ENCODE assay signal across 1 cellular context in the genomic region with DNA sequence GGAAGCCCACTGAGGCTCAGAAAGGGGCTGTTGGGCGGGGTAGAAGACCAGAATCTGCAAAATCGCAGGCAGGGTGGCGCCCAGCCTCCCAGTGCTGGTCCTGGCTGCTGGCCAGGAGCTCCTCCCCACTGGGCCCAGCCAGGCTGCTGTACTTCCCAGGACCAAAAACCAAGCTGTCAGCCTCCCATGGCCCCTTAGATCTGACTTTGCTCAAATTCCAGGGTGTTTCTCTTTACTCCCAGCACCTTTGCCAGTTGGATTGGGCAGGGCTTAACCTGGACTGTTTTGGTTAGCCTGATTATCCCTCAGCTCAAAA.
TF ChIP-seq lines count a peak whose summit lies in the region.

No MANE protein-coding gene starts in this region.

TF ChIP-seq in HEK293, 187 proteins besides CTCF, POLR2A, EP300 and RAD21 (continued from another document):
- TF ChIP-seq, protein P1, sequence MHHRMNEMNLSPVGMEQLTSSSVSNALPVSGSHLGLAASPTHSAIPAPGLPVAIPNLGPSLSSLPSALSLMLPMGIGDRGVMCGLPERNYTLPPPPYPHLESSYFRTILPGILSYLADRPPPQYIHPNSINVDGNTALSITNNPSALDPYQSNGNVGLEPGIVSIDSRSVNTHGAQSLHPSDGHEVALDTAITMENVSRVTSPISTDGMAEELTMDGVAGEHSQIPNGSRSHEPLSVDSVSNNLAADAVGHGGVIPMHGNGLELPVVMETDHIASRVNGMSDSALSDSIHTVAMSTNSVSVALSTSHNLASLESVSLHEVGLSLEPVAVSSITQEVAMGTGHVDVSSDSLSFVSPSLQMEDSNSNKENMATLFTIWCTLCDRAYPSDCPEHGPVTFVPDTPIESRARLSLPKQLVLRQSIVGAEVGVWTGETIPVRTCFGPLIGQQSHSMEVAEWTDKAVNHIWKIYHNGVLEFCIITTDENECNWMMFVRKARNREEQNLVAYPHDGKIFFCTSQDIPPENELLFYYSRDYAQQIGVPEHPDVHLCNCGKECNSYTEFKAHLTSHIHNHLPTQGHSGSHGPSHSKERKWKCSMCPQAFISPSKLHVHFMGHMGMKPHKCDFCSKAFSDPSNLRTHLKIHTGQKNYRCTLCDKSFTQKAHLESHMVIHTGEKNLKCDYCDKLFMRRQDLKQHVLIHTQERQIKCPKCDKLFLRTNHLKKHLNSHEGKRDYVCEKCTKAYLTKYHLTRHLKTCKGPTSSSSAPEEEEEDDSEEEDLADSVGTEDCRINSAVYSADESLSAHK (tag by site-specific recombination; IDR thresholded peaks at IDR 0.05): no peak
- TF ChIP-seq ZNF394 (tag by site-specific recombination; IDR thresholded peaks at IDR 0.05; ENCODE audit: borderline replicate concordance): no peak
- no peak for TF ChIP-seq ZNF76 (tag by site-specific recombination; IDR thresholded peaks at IDR 0.05; ENCODE audit: borderline replicate concordance, low read depth)
- TF ChIP-seq, protein P2, sequence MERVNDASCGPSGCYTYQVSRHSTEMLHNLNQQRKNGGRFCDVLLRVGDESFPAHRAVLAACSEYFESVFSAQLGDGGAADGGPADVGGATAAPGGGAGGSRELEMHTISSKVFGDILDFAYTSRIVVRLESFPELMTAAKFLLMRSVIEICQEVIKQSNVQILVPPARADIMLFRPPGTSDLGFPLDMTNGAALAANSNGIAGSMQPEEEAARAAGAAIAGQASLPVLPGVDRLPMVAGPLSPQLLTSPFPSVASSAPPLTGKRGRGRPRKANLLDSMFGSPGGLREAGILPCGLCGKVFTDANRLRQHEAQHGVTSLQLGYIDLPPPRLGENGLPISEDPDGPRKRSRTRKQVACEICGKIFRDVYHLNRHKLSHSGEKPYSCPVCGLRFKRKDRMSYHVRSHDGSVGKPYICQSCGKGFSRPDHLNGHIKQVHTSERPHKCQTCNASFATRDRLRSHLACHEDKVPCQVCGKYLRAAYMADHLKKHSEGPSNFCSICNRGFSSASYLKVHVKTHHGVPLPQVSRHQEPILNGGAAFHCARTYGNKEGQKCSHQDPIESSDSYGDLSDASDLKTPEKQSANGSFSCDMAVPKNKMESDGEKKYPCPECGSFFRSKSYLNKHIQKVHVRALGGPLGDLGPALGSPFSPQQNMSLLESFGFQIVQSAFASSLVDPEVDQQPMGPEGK (tag by site-specific recombination; IDR thresholded peaks at IDR 0.05): 0 out of 2 replicates have a peak, but pooled peaks have one; percentile 13
- no peak for TF ChIP-seq ZNF792 (tag by site-specific recombination; IDR thresholded peaks at IDR 0.05)
- TF ChIP-seq, protein P3, sequence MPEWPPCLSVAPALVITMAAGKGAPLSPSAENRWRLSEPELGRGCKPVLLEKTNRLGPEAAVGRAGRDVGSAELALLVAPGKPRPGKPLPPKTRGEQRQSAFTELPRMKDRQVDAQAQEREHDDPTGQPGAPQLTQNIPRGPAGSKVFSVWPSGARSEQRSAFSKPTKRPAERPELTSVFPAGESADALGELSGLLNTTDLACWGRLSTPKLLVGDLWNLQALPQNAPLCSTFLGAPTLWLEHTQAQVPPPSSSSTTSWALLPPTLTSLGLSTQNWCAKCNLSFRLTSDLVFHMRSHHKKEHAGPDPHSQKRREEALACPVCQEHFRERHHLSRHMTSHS (tag by site-specific recombination; IDR thresholded peaks at IDR 0.05): no peak
- 0 out of 2 replicates have a peak, but pooled peaks have one; percentile 69 for TF ChIP-seq ZNF561 (tag by site-specific recombination; IDR thresholded peaks at IDR 0.05; ENCODE audit: borderline replicate concordance)
- TF ChIP-seq ZNF658 (tag by site-specific recombination; IDR thresholded peaks at IDR 0.05): no peak
- no peak for TF ChIP-seq ZNF324 (tag by site-specific recombination; IDR thresholded peaks at IDR 0.05)
- TF ChIP-seq, protein P4, sequence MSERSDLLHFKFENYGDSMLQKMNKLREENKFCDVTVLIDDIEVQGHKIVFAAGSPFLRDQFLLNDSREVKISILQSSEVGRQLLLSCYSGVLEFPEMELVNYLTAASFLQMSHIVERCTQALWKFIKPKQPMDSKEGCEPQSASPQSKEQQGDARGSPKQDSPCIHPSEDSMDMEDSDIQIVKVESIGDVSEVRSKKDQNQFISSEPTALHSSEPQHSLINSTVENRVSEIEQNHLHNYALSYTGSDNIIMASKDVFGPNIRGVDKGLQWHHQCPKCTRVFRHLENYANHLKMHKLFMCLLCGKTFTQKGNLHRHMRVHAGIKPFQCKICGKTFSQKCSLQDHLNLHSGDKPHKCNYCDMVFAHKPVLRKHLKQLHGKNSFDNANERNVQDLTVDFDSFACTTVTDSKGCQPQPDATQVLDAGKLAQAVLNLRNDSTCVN (tag by site-specific recombination; optimal IDR thresholded peaks at IDR 0.05): no peak
- TF ChIP-seq, protein P5, sequence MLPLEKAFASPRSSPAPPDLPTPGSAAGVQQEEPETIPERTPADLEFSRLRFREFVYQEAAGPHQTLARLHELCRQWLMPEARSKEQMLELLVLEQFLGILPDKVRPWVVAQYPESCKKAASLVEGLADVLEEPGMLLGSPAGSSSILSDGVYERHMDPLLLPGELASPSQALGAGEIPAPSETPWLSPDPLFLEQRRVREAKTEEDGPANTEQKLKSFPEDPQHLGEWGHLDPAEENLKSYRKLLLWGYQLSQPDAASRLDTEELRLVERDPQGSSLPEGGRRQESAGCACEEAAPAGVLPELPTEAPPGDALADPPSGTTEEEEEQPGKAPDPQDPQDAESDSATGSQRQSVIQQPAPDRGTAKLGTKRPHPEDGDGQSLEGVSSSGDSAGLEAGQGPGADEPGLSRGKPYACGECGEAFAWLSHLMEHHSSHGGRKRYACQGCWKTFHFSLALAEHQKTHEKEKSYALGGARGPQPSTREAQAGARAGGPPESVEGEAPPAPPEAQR (tag by site-specific recombination; IDR thresholded peaks at IDR 0.05): no peak
- TF ChIP-seq ZNF549 (tag by site-specific recombination; IDR thresholded peaks at IDR 0.05): no peak
- TF ChIP-seq KLF10 (tag by site-specific recombination; IDR thresholded peaks at IDR 0.05): no peak
- TF ChIP-seq SP7 (tag by site-specific recombination; IDR thresholded peaks at IDR 0.05): no peak
- no peak for TF ChIP-seq ZBTB21 (tag by site-specific recombination; IDR thresholded peaks at IDR 0.05)
- no peak for TF ChIP-seq SCRT1 (tag by site-specific recombination; IDR thresholded peaks at IDR 0.05; ENCODE audit: borderline replicate concordance)
- TF ChIP-seq KLF1 (tag by site-specific recombination; IDR thresholded peaks at IDR 0.05): 0 out of 2 replicates have a peak, but pooled peaks have one; percentile 17
- no peak for TF ChIP-seq HOXA7 (CRISPR knock-in tag; IDR thresholded peaks at IDR 0.05; ENCODE audit: borderline replicate concordance)
- TF ChIP-seq KLF8 (tag by site-specific recombination; IDR thresholded peaks at IDR 0.05): no peak
- TF ChIP-seq ZNF768 (tag by site-specific recombination; IDR thresholded peaks at IDR 0.05): no peak
- TF ChIP-seq, protein P6, sequence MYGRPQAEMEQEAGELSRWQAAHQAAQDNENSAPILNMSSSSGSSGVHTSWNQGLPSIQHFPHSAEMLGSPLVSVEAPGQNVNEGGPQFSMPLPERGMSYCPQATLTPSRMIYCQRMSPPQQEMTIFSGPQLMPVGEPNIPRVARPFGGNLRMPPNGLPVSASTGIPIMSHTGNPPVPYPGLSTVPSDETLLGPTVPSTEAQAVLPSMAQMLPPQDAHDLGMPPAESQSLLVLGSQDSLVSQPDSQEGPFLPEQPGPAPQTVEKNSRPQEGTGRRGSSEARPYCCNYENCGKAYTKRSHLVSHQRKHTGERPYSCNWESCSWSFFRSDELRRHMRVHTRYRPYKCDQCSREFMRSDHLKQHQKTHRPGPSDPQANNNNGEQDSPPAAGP (tag by site-specific recombination; IDR thresholded peaks at IDR 0.05): no peak
- TF ChIP-seq ZNF785 (tag by site-specific recombination; IDR thresholded peaks at IDR 0.05): no peak
- no peak for TF ChIP-seq ZNF366 (tag by site-specific recombination; conservative IDR thresholded peaks at IDR 0.05)
- no peak for TF ChIP-seq PRDM1 (tag by site-specific recombination; IDR thresholded peaks at IDR 0.05)
- TF ChIP-seq, protein P7, sequence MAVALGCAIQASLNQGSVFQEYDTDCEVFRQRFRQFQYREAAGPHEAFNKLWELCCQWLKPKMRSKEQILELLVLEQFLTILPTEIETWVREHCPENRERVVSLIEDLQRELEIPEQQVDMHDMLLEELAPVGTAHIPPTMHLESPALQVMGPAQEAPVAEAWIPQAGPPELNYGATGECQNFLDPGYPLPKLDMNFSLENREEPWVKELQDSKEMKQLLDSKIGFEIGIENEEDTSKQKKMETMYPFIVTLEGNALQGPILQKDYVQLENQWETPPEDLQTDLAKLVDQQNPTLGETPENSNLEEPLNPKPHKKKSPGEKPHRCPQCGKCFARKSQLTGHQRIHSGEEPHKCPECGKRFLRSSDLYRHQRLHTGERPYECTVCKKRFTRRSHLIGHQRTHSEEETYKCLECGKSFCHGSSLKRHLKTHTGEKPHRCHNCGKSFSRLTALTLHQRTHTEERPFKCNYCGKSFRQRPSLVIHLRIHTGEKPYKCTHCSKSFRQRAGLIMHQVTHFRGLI (tag by site-specific recombination; IDR thresholded peaks at IDR 0.05): peak; percentile 90
- TF ChIP-seq, protein P8, sequence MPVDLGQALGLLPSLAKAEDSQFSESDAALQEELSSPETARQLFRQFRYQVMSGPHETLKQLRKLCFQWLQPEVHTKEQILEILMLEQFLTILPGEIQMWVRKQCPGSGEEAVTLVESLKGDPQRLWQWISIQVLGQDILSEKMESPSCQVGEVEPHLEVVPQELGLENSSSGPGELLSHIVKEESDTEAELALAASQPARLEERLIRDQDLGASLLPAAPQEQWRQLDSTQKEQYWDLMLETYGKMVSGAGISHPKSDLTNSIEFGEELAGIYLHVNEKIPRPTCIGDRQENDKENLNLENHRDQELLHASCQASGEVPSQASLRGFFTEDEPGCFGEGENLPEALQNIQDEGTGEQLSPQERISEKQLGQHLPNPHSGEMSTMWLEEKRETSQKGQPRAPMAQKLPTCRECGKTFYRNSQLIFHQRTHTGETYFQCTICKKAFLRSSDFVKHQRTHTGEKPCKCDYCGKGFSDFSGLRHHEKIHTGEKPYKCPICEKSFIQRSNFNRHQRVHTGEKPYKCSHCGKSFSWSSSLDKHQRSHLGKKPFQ (tag by site-specific recombination; IDR thresholded peaks at IDR 0.05): no peak
- TF ChIP-seq ZNF571 (tag by site-specific recombination; IDR thresholded peaks at IDR 0.05): no peak
- TF ChIP-seq ZNF521 (tag by site-specific recombination; IDR thresholded peaks at IDR 0.05): no peak
- TF ChIP-seq ZNF596 (tag by site-specific recombination; IDR thresholded peaks at IDR 0.05): no peak
- no peak for TF ChIP-seq ZNF341 (tag by site-specific recombination; IDR thresholded peaks at IDR 0.05; ENCODE audit: low read depth)
- no peak for TF ChIP-seq ZNF311 (tag by site-specific recombination; IDR thresholded peaks at IDR 0.05; ENCODE audit: borderline replicate concordance)
- TF ChIP-seq, protein P9, sequence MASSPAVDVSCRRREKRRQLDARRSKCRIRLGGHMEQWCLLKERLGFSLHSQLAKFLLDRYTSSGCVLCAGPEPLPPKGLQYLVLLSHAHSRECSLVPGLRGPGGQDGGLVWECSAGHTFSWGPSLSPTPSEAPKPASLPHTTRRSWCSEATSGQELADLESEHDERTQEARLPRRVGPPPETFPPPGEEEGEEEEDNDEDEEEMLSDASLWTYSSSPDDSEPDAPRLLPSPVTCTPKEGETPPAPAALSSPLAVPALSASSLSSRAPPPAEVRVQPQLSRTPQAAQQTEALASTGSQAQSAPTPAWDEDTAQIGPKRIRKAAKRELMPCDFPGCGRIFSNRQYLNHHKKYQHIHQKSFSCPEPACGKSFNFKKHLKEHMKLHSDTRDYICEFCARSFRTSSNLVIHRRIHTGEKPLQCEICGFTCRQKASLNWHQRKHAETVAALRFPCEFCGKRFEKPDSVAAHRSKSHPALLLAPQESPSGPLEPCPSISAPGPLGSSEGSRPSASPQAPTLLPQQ (tag by site-specific recombination; IDR thresholded peaks at IDR 0.05): peak; percentile 71
- TF ChIP-seq, protein P10, sequence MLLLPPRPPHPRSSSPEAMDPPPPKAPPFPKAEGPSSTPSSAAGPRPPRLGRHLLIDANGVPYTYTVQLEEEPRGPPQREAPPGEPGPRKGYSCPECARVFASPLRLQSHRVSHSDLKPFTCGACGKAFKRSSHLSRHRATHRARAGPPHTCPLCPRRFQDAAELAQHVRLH (tag by site-specific recombination; IDR thresholded peaks at IDR 0.05): no peak
- TF ChIP-seq ZNF19 (tag by site-specific recombination; IDR thresholded peaks at IDR 0.05; ENCODE audit: low read depth): no peak
- TF ChIP-seq RBAK (tag by site-specific recombination; IDR thresholded peaks at IDR 0.05): no peak
- no peak for TF ChIP-seq MZF1 (tag by site-specific recombination; IDR thresholded peaks at IDR 0.05; ENCODE audit: borderline replicate concordance)
- TF ChIP-seq BCL11B (tag by site-specific recombination; IDR thresholded peaks at IDR 0.05; ENCODE audit: low read depth): no peak
- no peak for TF ChIP-seq ZSCAN23 (tag by site-specific recombination; IDR thresholded peaks at IDR 0.05)
- TF ChIP-seq, protein P11, sequence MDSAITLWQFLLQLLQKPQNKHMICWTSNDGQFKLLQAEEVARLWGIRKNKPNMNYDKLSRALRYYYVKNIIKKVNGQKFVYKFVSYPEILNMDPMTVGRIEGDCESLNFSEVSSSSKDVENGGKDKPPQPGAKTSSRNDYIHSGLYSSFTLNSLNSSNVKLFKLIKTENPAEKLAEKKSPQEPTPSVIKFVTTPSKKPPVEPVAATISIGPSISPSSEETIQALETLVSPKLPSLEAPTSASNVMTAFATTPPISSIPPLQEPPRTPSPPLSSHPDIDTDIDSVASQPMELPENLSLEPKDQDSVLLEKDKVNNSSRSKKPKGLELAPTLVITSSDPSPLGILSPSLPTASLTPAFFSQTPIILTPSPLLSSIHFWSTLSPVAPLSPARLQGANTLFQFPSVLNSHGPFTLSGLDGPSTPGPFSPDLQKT (IDR thresholded peaks at IDR 0.05; ENCODE audit: borderline replicate concordance, low read depth, low read length): no peak
- no peak for TF ChIP-seq ZNF169 (tag by site-specific recombination; IDR thresholded peaks at IDR 0.05)
- no peak for TF ChIP-seq ZNF391 (tag by site-specific recombination; IDR thresholded peaks at IDR 0.05; ENCODE audit: borderline replicate concordance, low read depth)
- no peak for TF ChIP-seq ZNF174 (tag by site-specific recombination; IDR thresholded peaks at IDR 0.05)
- TF ChIP-seq ZNF140 (tag by site-specific recombination; IDR thresholded peaks at IDR 0.05): no peak
- TF ChIP-seq GLIS2 (tag by site-specific recombination; IDR thresholded peaks at IDR 0.05): peak; percentile 46
- TF ChIP-seq WT1 (tag by site-specific recombination; IDR thresholded peaks at IDR 0.05): 0 out of 2 replicates have a peak, but pooled peaks have one; percentile 15
TF ChIP-seq in HEK293: peak in this region for 9.
